Comparison of ENCODE assay signal across 8 cellular contexts in the genomic region with DNA sequence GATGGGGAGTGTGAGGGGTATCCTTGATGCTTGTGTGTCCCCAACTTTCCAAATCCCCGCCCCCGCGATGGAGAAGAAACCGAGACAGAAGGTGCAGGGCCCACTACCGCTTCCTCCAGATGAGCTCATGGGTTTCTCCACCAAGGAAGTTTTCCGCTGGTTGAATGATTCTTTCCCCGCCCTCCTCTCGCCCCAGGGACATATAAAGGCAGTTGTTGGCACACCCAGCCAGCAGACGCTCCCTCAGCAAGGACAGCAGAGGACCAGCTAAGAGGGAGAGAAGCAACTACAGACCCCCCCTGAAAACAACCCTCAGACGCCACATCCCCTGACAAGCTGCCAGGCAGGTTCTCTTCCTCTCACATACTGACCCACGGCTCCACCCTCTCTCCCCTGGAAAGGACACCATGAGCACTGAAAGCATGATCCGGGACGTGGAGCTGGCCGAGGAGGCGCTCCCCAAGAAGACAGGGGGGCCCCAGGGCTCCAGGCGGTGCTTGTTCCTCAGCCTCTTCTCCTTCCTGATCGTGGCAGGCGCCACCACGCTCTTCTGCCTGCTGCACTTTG. TPM values are rescaled to one million over a fixed set of nuclear protein-coding genes. Genes with fewer than 3 reads are reported as not detected.
A peak's percentile ranks its signal among the peaks of the same experiment; 100 is the strongest.
DNase-seq lines count a peak whose midpoint lies in the region; ATAC-seq and TF ChIP-seq lines count a peak whose summit lies in the region.

A gene (plus strand): TSS at position 231 of the 567 bp plus-strand sequence. CDS start 177 bp downstream, at position 408.

- in situ Hi-C loops in brain microvascular endothelial cell (cut with HindIII; ENCODE audit: low pct_ligation_motif_present, low sequenced_read_pairs) (no loop called here), ACHN (cut with HindIII; ENCODE audit: low pct_ligation_motif_present, low pct_unique_long_range_greater_than_20kb, low sequenced_read_pairs) (no loop called here)

- peak; percentile 88 to 94 for DNase-seq in activated CD4-positive, alpha-beta T cell treated with anti-CD3 and anti-CD28 coated beads, Interleukin-2, amount 50 U/mL, for 48 hours
- peak; percentile 44 to 66 for DNase-seq in foreskin keratinocyte
- peak; percentile 96 for DNase-seq in stimulated activated CD4-positive, alpha-beta T cell treated with anti-CD3 and anti-CD28 coated beads, Interleukin-15, amount 100 ng/mL, for 24 hours
- no peak for DNase-seq in brain microvascular endothelial cell
- no peak for DNase-seq in ACHN
- DNase-seq in NCI-H1092 treated with DMSO at 0.1 percent for 48 hours (lab: John Stamatoyannopoulos, UW): no peak

- H3K27ac ChIP-seq in KOPT-K1 (ENCODE audit: low read depth, low read length, poor library complexity, severe bottlenecking): peak within 1 kb of the TSS; percentile 86
- peak within 1 kb of the TSS; percentile 74 for H3K27ac ChIP-seq in foreskin keratinocyte
- H3K27ac ChIP-seq in brain microvascular endothelial cell: no peak within 1 kb of the TSS

- no peak for TF ChIP-seq CTCF in foreskin keratinocyte (conservative IDR thresholded peaks at IDR 0.05)
- no peak for TF ChIP-seq CTCF in brain microvascular endothelial cell (IDR thresholded peaks at IDR 0.05; ENCODE audit: low read depth, low read length, missing control alignments)

- ATAC-seq in foreskin keratinocyte: peak; percentile 58
- ATAC-seq in GM21786 (IDR thresholded peaks at IDR 0.05; ENCODE audit: unreplicated experiment): no peak

- no peaks in the 10 kb centered on the region for H3K27me3 ChIP-seq in foreskin keratinocyte
- H3K27me3 ChIP-seq in brain microvascular endothelial cell (replicated peaks): no peaks in the 10 kb centered on the region

- peaks cover 26% of the 10 kb centered on the region; the same call in 1 of the 2 replicates for H3K36me3 ChIP-seq in KOPT-K1 (ENCODE audit: insufficient read depth, low read length)
- no peaks in the 10 kb centered on the region for H3K36me3 ChIP-seq in brain microvascular endothelial cell (replicated peaks)

- peaks cover 14% of the 10 kb centered on the region for H3K4me1 ChIP-seq in foreskin keratinocyte

- no peaks in the 10 kb centered on the region for H3K9me3 ChIP-seq in KOPT-K1 (ENCODE audit: insufficient read depth, low read length, poor library complexity, severe bottlenecking)

- H3K4me3 ChIP-seq in brain microvascular endothelial cell (ENCODE audit: low read depth, low read length): no peak within 1 kb of the TSS

RNA-seq across cellular contexts. Expression of the gene that starts here (rescaled TPM):
- total RNA-seq in foreskin keratinocyte: 4.7 and 10.5 TPM in 2 replicates
- 4.5 and 9.2 TPM in 2 replicates for polyA plus RNA-seq in foreskin keratinocyte

Comparison
In these comparisons a context has a peak if more than half of its experiments do, and no peak if none do; other contexts are left out.
1. DNase-seq: peak in activated CD4-positive, alpha-beta T cell treated with anti-CD3 and anti-CD28 coated beads, Interleukin-2, amount 50 U/mL, for 48 hours (2 of 2), foreskin keratinocyte (2 of 2) and stimulated activated CD4-positive, alpha-beta T cell treated with anti-CD3 and anti-CD28 coated beads, Interleukin-15, amount 100 ng/mL, for 24 hours (single experiment); none in brain microvascular endothelial cell (single experiment), ACHN (single experiment) and NCI-H1092 treated with DMSO at 0.1 percent for 48 hours (single experiment).